In genomic region chrX:108439961-108440696, GRCh38 we compare ENCODE assay signal across 8 cellular contexts. TPM values are rescaled to one million over a fixed set of nuclear protein-coding genes. Genes with fewer than 3 reads are reported as not detected.
DNase-seq lines count a peak whose midpoint lies in the region; ATAC-seq and TF ChIP-seq lines count a peak whose summit lies in the region.

No MANE protein-coding gene starts in this region.

- DNase-seq in ACHN (peak; percentile 11), coronary artery (ENCODE audit: low spot score) (no peak), medulla oblongata (ENCODE audit: extremely low spot score) (peak; percentile 15), DMS79 (lab: John Stamatoyannopoulos, UW) (no peak), NCI-H187 (lab: John Stamatoyannopoulos, UW) (no peak), NOMO-1 treated with DMSO at 0.1 percent for 48 hours (lab: John Stamatoyannopoulos, UW; ENCODE audit: unreplicated experiment) (no peak)

- H3K4me3 ChIP-seq in HUES64 (ENCODE audit: low read length) (peak overlapping the region; percentile 94), coronary artery (peak overlapping the region; percentile 68)

- peaks cover 5% of the 10 kb centered on the region for H3K36me3 ChIP-seq in HUES64 (ENCODE audit: insufficient read depth, low read length)

- H3K27ac ChIP-seq in HUES64 (ENCODE audit: low read depth, low read length), result peak overlapping the region; percentile 87
- H3K27ac ChIP-seq in coronary artery, result peak overlapping the region; percentile 42 to 60

- in situ Hi-C loops in ACHN (cut with HindIII; ENCODE audit: low pct_ligation_motif_present, low pct_unique_long_range_greater_than_20kb, low sequenced_read_pairs), result no loop called here

- TF ChIP-seq CTCF in coronary artery (IDR thresholded peaks at IDR 0.05), result no peak

- ATAC-seq in HG03469 (IDR thresholded peaks at IDR 0.05; ENCODE audit: unreplicated experiment), result no peak

- H3K9ac ChIP-seq in HUES64 (ENCODE audit: low read depth, low read length), result peak overlapping the region; percentile 86

- no peaks in the 10 kb centered on the region for H3K9me3 ChIP-seq in HUES64 (ENCODE audit: insufficient read depth, low read depth, low read length)

- WGBS in HUES64, result under 1% methylated on average over 15 of the region's 25 CpGs

- peaks cover 9% of the 10 kb centered on the region for H3K27me3 ChIP-seq in HUES64 (ENCODE audit: insufficient read depth, low read length)

- H3K4me1 ChIP-seq in HUES64 (ENCODE audit: insufficient read depth, low read length), result peaks cover 22% of the 10 kb centered on the region; the same call in 1 of the 2 replicates

RNA-seq across cellular contexts. Expression of gene COL4A5, which starts 0.5 kb away (rescaled TPM):
- 16.3 TPM for polyA plus RNA-seq in HUES64 (2013, experiment 1 of 2)
- 21.7 TPM for polyA plus RNA-seq in HUES64 (2013, experiment 2 of 2)

RNA-seq across cellular contexts. Expression of gene COL4A6, which starts 1.9 kb away (rescaled TPM):
- polyA plus RNA-seq in HUES64 (2013, experiment 1 of 2), result 8.3 TPM
- 10.8 TPM for polyA plus RNA-seq in HUES64 (2013, experiment 2 of 2)

Comparison
In these comparisons a context has a peak if more than half of its experiments do, and no peak if none do; other contexts are left out.
1. DNase-seq: peak in ACHN (single experiment) and medulla oblongata (single experiment); none in coronary artery (single experiment), DMS79 (single experiment), NCI-H187 (0 of 2) and NOMO-1 treated with DMSO at 0.1 percent for 48 hours (single experiment).